Comparison of ENCODE assay signal across 1 cellular context in the genomic region with DNA sequence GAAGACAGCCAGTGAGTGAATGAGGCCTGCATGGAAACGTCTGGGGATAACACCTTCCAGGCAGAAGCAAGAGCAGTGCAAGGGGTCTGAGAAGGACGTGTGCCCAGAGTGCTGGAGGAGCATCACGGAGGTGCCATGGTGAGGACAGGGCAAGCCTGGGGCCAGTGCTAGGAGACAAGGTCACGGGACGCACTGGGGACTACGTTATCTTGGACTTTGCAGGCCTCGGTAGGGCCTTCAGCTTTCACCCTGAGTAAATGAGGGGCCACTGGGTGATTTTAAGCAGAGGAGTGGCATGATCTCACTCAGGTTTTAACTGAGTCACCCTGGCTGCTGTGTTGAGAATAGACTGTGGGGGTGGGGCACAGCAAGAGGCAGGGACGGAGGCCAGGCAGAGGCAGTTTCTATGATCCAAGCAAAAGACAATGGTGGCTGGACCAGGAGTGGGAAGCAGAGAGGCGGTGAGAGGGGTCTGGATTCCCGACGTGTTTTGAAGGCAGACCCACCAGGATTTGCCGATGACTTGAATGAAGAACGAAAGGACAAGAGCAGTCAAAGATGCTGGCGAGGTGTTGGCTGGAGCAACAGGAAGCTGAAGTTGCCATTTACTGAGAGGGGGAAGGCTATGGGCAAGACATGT.
A peak's percentile ranks its signal among the peaks of the same experiment; 100 is the strongest.
TF ChIP-seq lines count a peak whose summit lies in the region.

No MANE protein-coding gene starts in this region.

TF ChIP-seq in K562, 482 proteins besides CTCF, POLR2A, EP300 and RAD21 (continued from another document and continues in another):
- no peak for TF ChIP-seq ZNF398 (CRISPR knock-in tag; IDR thresholded peaks at IDR 0.05)
- TF ChIP-seq ZBTB17 (CRISPR knock-in tag; IDR thresholded peaks at IDR 0.05): no peak
- TF ChIP-seq ZNF239 (CRISPR knock-in tag; IDR thresholded peaks at IDR 0.05): no peak
- TF ChIP-seq PURB (CRISPR knock-in tag; IDR thresholded peaks at IDR 0.05; ENCODE audit: low read depth): no peak
- peak; percentile 26 for TF ChIP-seq TAF1 (IDR thresholded peaks at IDR 0.05; ENCODE audit: control insufficient read depth, extremely low read depth, insufficient read depth, low read length, severe bottlenecking)
- TF ChIP-seq ZNF436 (CRISPR knock-in tag; IDR thresholded peaks at IDR 0.05): no peak
- no peak for TF ChIP-seq TFAM (CRISPR knock-in tag; conservative IDR thresholded peaks at IDR 0.05)
- TF ChIP-seq NR2F6 (CRISPR knock-in tag; IDR thresholded peaks at IDR 0.05): no peak
- TF ChIP-seq NCOA6 (IDR thresholded peaks at IDR 0.05): no peak; the same call in 1 of the 2 replicates
- no peak for TF ChIP-seq ZNF77 (CRISPR knock-in tag; IDR thresholded peaks at IDR 0.05)
- no peak for TF ChIP-seq ZNF140 (CRISPR knock-in tag; IDR thresholded peaks at IDR 0.05)
- TF ChIP-seq, protein P1, sequence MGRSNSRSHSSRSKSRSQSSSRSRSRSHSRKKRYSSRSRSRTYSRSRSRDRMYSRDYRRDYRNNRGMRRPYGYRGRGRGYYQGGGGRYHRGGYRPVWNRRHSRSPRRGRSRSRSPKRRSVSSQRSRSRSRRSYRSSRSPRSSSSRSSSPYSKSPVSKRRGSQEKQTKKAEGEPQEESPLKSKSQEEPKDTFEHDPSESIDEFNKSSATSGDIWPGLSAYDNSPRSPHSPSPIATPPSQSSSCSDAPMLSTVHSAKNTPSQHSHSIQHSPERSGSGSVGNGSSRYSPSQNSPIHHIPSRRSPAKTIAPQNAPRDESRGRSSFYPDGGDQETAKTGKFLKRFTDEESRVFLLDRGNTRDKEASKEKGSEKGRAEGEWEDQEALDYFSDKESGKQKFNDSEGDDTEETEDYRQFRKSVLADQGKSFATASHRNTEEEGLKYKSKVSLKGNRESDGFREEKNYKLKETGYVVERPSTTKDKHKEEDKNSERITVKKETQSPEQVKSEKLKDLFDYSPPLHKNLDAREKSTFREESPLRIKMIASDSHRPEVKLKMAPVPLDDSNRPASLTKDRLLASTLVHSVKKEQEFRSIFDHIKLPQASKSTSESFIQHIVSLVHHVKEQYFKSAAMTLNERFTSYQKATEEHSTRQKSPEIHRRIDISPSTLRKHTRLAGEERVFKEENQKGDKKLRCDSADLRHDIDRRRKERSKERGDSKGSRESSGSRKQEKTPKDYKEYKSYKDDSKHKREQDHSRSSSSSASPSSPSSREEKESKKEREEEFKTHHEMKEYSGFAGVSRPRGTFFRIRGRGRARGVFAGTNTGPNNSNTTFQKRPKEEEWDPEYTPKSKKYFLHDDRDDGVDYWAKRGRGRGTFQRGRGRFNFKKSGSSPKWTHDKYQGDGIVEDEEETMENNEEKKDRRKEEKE (IDR thresholded peaks at IDR 0.05; ENCODE audit: borderline replicate concordance in 1 of 2, control insufficient read depth in 1 of 2, low read depth in 2 of 2, low read length in 1 of 2): no peak
- no peak for TF ChIP-seq ZNF583 (CRISPR knock-in tag; IDR thresholded peaks at IDR 0.05)
- TF ChIP-seq ZNF324 (CRISPR knock-in tag; IDR thresholded peaks at IDR 0.05): no peak
- no peak for TF ChIP-seq NCOA4 (IDR thresholded peaks at IDR 0.05; ENCODE audit: partially characterized antibody)
- no peak for TF ChIP-seq MCM5 (IDR thresholded peaks at IDR 0.05; ENCODE audit: low read depth)
- TF ChIP-seq EZH2 (IDR thresholded peaks at IDR 0.05; ENCODE audit: borderline replicate concordance, low read depth, low read length): no peak
- TF ChIP-seq, protein P2, sequence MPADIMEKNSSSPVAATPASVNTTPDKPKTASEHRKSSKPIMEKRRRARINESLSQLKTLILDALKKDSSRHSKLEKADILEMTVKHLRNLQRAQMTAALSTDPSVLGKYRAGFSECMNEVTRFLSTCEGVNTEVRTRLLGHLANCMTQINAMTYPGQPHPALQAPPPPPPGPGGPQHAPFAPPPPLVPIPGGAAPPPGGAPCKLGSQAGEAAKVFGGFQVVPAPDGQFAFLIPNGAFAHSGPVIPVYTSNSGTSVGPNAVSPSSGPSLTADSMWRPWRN (IDR thresholded peaks at IDR 0.05; ENCODE audit: low read depth): no peak
- TF ChIP-seq RAD51 (IDR thresholded peaks at IDR 0.05; ENCODE audit: borderline replicate concordance, low read depth): peak; percentile 37; the same call in 1 of the 2 replicates
- peak; percentile 36 to 37; a peak in 2 of 4 replicates for TF ChIP-seq KDM1A (IDR thresholded peaks at IDR 0.05)
- TF ChIP-seq RBM14 (IDR thresholded peaks at IDR 0.05; ENCODE audit: borderline replicate concordance, insufficient read depth, low read depth, low read length): no peak
- TF ChIP-seq, protein P3, sequence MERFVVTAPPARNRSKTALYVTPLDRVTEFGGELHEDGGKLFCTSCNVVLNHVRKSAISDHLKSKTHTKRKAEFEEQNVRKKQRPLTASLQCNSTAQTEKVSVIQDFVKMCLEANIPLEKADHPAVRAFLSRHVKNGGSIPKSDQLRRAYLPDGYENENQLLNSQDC (CRISPR knock-in tag; IDR thresholded peaks at IDR 0.05): no peak
- 0 out of 2 replicates have a peak, but pooled peaks have one; percentile 24 for TF ChIP-seq FOXJ2 (tag; IDR thresholded peaks at IDR 0.05)
- no peak for TF ChIP-seq CCAR2 (IDR thresholded peaks at IDR 0.05; ENCODE audit: low read depth, low read length)
- no peak for TF ChIP-seq BCL6 (CRISPR knock-in tag; IDR thresholded peaks at IDR 0.05)
- TF ChIP-seq HEY1 (CRISPR knock-in tag; IDR thresholded peaks at IDR 0.05; ENCODE audit: borderline replicate concordance): no peak
- TF ChIP-seq, protein P4, sequence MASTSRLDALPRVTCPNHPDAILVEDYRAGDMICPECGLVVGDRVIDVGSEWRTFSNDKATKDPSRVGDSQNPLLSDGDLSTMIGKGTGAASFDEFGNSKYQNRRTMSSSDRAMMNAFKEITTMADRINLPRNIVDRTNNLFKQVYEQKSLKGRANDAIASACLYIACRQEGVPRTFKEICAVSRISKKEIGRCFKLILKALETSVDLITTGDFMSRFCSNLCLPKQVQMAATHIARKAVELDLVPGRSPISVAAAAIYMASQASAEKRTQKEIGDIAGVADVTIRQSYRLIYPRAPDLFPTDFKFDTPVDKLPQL (IDR thresholded peaks at IDR 0.05; ENCODE audit: extremely low read depth, insufficient read length): no peak
- no peak for TF ChIP-seq SRSF1 (IDR thresholded peaks at IDR 0.05; ENCODE audit: low read depth, low read length)
- peak; percentile 96 for TF ChIP-seq BHLHE40 (IDR thresholded peaks at IDR 0.05; ENCODE audit: low read length)
- no peak for TF ChIP-seq RBM22 (IDR thresholded peaks at IDR 0.05; ENCODE audit: low read depth, low read length, poor library complexity, severe bottlenecking)
- no peak for TF ChIP-seq ELF2 (CRISPR knock-in tag; IDR thresholded peaks at IDR 0.05)
- no peak for TF ChIP-seq TEAD1 (CRISPR knock-in tag; IDR thresholded peaks at IDR 0.05)
- peak; percentile 84 for TF ChIP-seq C11orf30 (IDR thresholded peaks at IDR 0.05; ENCODE audit: low read depth)
- no peak for TF ChIP-seq SRSF7 (optimal IDR thresholded peaks at IDR 0.05; ENCODE audit: low read depth, low read length)
- TF ChIP-seq CEBPG (CRISPR knock-in tag; IDR thresholded peaks at IDR 0.05): no peak
- no peak for TF ChIP-seq CEBPG (tag; conservative IDR thresholded peaks at IDR 0.05 in 1 of 2, IDR thresholded peaks at IDR 0.05 in 1 of 2)
- no peak for TF ChIP-seq ZNF668 (CRISPR knock-in tag; IDR thresholded peaks at IDR 0.05)
- TF ChIP-seq HMGN3 (IDR thresholded peaks at IDR 0.05; ENCODE audit: borderline replicate concordance, extremely low read depth, insufficient read length, low read depth, low read length): no peak
- TF ChIP-seq SMARCB1 (IDR thresholded peaks at IDR 0.05; ENCODE audit: insufficient read length, low read depth): no peak
- TF ChIP-seq PML (IDR thresholded peaks at IDR 0.05; ENCODE audit: low read length): no peak
- TF ChIP-seq CREB3L1 (IDR thresholded peaks at IDR 0.05; ENCODE audit: borderline replicate concordance, low read depth): no peak
- TF ChIP-seq CREB3 (tag; conservative IDR thresholded peaks at IDR 0.05; ENCODE audit: low read depth): no peak; the same call in 1 of the 2 replicates
- peak; percentile 51; the same call in 1 of the 2 replicates for TF ChIP-seq RNF2 (IDR thresholded peaks at IDR 0.05)
- no peak for TF ChIP-seq ZNF589 (CRISPR knock-in tag; IDR thresholded peaks at IDR 0.05; ENCODE audit: low read depth)
- no peak; a peak in 1 of 4 replicates for TF ChIP-seq MLLT1 (IDR thresholded peaks at IDR 0.05)
- no peak for TF ChIP-seq TAF7 (tag; IDR thresholded peaks at IDR 0.05)
- TF ChIP-seq NR1H2 (CRISPR knock-in tag; IDR thresholded peaks at IDR 0.05): no peak
- 0 out of 2 replicates have a peak, but pooled peaks have one; percentile 24 for TF ChIP-seq MEF2D (tag; conservative IDR thresholded peaks at IDR 0.05; ENCODE audit: low read depth)
- TF ChIP-seq MTF1 (CRISPR knock-in tag; IDR thresholded peaks at IDR 0.05; ENCODE audit: borderline replicate concordance): no peak
- TF ChIP-seq NFIC (IDR thresholded peaks at IDR 0.05): peak; percentile 36; the same call in 1 of the 2 replicates
- TF ChIP-seq SAFB2 (IDR thresholded peaks at IDR 0.05; ENCODE audit: borderline replicate concordance, low read depth, low read length, severe bottlenecking): no peak
- TF ChIP-seq THRA (IDR thresholded peaks at IDR 0.05): no peak
- TF ChIP-seq, protein P5, sequence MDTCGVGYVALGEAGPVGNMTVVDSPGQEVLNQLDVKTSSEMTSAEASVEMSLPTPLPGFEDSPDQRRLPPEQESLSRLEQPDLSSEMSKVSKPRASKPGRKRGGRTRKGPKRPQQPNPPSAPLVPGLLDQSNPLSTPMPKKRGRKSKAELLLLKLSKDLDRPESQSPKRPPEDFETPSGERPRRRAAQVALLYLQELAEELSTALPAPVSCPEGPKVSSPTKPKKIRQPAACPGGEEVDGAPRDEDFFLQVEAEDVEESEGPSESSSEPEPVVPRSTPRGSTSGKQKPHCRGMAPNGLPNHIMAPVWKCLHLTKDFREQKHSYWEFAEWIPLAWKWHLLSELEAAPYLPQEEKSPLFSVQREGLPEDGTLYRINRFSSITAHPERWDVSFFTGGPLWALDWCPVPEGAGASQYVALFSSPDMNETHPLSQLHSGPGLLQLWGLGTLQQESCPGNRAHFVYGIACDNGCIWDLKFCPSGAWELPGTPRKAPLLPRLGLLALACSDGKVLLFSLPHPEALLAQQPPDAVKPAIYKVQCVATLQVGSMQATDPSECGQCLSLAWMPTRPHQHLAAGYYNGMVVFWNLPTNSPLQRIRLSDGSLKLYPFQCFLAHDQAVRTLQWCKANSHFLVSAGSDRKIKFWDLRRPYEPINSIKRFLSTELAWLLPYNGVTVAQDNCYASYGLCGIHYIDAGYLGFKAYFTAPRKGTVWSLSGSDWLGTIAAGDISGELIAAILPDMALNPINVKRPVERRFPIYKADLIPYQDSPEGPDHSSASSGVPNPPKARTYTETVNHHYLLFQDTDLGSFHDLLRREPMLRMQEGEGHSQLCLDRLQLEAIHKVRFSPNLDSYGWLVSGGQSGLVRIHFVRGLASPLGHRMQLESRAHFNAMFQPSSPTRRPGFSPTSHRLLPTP (IDR thresholded peaks at IDR 0.05; ENCODE audit: borderline replicate concordance, extremely low read depth, insufficient read length): no peak
- no peak for TF ChIP-seq KDM5B (IDR thresholded peaks at IDR 0.05; ENCODE audit: insufficient replicate concordance, low read depth, low read length)
